In genomic region chr17:5800131-5800530, GRCh38 we compare ENCODE assay signal across 1 cellular context.
TF ChIP-seq lines count a peak whose summit lies in the region.

No MANE protein-coding gene starts in this region.

TF ChIP-seq in H1, 55 proteins besides CTCF, POLR2A, EP300 and RAD21 (continued from another document):
- TF ChIP-seq, protein P1, sequence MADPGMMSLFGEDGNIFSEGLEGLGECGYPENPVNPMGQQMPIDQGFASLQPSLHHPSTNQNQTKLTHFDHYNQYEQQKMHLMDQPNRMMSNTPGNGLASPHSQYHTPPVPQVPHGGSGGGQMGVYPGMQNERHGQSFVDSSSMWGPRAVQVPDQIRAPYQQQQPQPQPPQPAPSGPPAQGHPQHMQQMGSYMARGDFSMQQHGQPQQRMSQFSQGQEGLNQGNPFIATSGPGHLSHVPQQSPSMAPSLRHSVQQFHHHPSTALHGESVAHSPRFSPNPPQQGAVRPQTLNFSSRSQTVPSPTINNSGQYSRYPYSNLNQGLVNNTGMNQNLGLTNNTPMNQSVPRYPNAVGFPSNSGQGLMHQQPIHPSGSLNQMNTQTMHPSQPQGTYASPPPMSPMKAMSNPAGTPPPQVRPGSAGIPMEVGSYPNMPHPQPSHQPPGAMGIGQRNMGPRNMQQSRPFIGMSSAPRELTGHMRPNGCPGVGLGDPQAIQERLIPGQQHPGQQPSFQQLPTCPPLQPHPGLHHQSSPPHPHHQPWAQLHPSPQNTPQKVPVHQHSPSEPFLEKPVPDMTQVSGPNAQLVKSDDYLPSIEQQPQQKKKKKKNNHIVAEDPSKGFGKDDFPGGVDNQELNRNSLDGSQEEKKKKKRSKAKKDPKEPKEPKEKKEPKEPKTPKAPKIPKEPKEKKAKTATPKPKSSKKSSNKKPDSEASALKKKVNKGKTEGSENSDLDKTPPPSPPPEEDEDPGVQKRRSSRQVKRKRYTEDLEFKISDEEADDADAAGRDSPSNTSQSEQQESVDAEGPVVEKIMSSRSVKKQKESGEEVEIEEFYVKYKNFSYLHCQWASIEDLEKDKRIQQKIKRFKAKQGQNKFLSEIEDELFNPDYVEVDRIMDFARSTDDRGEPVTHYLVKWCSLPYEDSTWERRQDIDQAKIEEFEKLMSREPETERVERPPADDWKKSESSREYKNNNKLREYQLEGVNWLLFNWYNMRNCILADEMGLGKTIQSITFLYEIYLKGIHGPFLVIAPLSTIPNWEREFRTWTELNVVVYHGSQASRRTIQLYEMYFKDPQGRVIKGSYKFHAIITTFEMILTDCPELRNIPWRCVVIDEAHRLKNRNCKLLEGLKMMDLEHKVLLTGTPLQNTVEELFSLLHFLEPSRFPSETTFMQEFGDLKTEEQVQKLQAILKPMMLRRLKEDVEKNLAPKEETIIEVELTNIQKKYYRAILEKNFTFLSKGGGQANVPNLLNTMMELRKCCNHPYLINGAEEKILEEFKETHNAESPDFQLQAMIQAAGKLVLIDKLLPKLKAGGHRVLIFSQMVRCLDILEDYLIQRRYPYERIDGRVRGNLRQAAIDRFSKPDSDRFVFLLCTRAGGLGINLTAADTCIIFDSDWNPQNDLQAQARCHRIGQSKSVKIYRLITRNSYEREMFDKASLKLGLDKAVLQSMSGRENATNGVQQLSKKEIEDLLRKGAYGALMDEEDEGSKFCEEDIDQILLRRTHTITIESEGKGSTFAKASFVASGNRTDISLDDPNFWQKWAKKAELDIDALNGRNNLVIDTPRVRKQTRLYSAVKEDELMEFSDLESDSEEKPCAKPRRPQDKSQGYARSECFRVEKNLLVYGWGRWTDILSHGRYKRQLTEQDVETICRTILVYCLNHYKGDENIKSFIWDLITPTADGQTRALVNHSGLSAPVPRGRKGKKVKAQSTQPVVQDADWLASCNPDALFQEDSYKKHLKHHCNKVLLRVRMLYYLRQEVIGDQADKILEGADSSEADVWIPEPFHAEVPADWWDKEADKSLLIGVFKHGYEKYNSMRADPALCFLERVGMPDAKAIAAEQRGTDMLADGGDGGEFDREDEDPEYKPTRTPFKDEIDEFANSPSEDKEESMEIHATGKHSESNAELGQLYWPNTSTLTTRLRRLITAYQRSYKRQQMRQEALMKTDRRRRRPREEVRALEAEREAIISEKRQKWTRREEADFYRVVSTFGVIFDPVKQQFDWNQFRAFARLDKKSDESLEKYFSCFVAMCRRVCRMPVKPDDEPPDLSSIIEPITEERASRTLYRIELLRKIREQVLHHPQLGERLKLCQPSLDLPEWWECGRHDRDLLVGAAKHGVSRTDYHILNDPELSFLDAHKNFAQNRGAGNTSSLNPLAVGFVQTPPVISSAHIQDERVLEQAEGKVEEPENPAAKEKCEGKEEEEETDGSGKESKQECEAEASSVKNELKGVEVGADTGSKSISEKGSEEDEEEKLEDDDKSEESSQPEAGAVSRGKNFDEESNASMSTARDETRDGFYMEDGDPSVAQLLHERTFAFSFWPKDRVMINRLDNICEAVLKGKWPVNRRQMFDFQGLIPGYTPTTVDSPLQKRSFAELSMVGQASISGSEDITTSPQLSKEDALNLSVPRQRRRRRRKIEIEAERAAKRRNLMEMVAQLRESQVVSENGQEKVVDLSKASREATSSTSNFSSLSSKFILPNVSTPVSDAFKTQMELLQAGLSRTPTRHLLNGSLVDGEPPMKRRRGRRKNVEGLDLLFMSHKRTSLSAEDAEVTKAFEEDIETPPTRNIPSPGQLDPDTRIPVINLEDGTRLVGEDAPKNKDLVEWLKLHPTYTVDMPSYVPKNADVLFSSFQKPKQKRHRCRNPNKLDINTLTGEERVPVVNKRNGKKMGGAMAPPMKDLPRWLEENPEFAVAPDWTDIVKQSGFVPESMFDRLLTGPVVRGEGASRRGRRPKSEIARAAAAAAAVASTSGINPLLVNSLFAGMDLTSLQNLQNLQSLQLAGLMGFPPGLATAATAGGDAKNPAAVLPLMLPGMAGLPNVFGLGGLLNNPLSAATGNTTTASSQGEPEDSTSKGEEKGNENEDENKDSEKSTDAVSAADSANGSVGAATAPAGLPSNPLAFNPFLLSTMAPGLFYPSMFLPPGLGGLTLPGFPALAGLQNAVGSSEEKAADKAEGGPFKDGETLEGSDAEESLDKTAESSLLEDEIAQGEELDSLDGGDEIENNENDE (IDR thresholded peaks at IDR 0.05; ENCODE audit: insufficient replicate concordance, low read length): no peak
